Comparison of ENCODE assay signal across 8 cellular contexts in genomic region chr10:116947838-116948529, GRCh38. TPM values are rescaled to one million over a fixed set of nuclear protein-coding genes. Genes with fewer than 3 reads are reported as not detected.
A peak's percentile ranks its signal among the peaks of the same experiment; 100 is the strongest.
DNase-seq lines count a peak whose midpoint lies in the region; ATAC-seq and TF ChIP-seq lines count a peak whose summit lies in the region.

No MANE protein-coding gene starts in this region.

- no peak for TF ChIP-seq RAD21 in Ishikawa (IDR thresholded peaks at IDR 0.05; ENCODE audit: low read depth)

- H3K27ac ChIP-seq in caudate nucleus (ENCODE audit: low read depth, low read length) = peak overlapping the region; percentile 53

- DNase-seq in ELR (ENCODE audit: low read depth) (peak; percentile 82), caudate nucleus (lab: John Stamatoyannopoulos, UW) (no peak), lung microvascular endothelial cell (ENCODE audit: low read depth in 2 of 2) (peak; percentile 64 to 85), NCI-H1436 treated with DMSO at 0.1 percent for 48 hours (lab: John Stamatoyannopoulos, UW) (no peak), D341Med (ENCODE audit: low spot score) (no peak), NCI-H187 treated with DMSO at 0.1 percent for 48 hours (lab: John Stamatoyannopoulos, UW) (no peak)

- ATAC-seq in GM19463 (IDR thresholded peaks at IDR 0.05; ENCODE audit: unreplicated experiment) = no peak

- no peak for TF ChIP-seq EP300 in Ishikawa (IDR thresholded peaks at IDR 0.05; ENCODE audit: borderline replicate concordance)

TF ChIP-seq in Ishikawa, 13 proteins besides CTCF, POLR2A, EP300 and RAD21:
- no peak for TF ChIP-seq ZBTB7A (IDR thresholded peaks at IDR 0.05; ENCODE audit: low read depth)
- peak; percentile 25; the same call in 1 of the 2 replicates for TF ChIP-seq TEAD4 (IDR thresholded peaks at IDR 0.05)

RNA-seq across cellular contexts. Expression of gene SHTN1, which starts 57.0 kb away (rescaled TPM):
- total RNA-seq in lung microvascular endothelial cell = 0.87 and 0.99 TPM in 2 replicates

Comparison
In these comparisons a context has a peak if more than half of its experiments do, and no peak if none do; other contexts are left out.
1. DNase-seq: peak in ELR (single experiment) and lung microvascular endothelial cell (2 of 2); none in caudate nucleus (0 of 61), NCI-H1436 treated with DMSO at 0.1 percent for 48 hours (single experiment), D341Med (single experiment) and NCI-H187 treated with DMSO at 0.1 percent for 48 hours (single experiment).